7 cellular contexts compared by ENCODE assay signal in genomic region chr3:157572559-157573270, GRCh38.
DNase-seq lines count a peak whose midpoint lies in the region; ATAC-seq and TF ChIP-seq lines count a peak whose summit lies in the region.

No MANE protein-coding gene starts in this region.

- peak; percentile 33 for DNase-seq in DND-41
- peak; percentile 9 for DNase-seq in NCI-H524 treated with DMSO at 0.1 percent for 48 hours (lab: John Stamatoyannopoulos, UW)
- DNase-seq in T47D (ENCODE audit: low read depth in 1 of 2, low spot score in 1 of 2), result peak; percentile 16 to 77
- DNase-seq in left colon, result no peak
- DNase-seq in vagina (ENCODE audit: extremely low spot score in 2 of 2), result no peak

- H3K27ac ChIP-seq in DND-41 (ENCODE audit: low read length), result no peak overlapping the region
- no peak overlapping the region for H3K27ac ChIP-seq in vagina

- H3K4me1 ChIP-seq in DND-41 (ENCODE audit: insufficient read depth, low read length) (no peaks in the 10 kb centered on the region), vagina (peaks cover 4% of the 10 kb centered on the region)

- H3K36me3 ChIP-seq in DND-41 (ENCODE audit: insufficient read depth, low read length) (no peaks in the 10 kb centered on the region), vagina (no peaks in the 10 kb centered on the region)

- no peaks in the 10 kb centered on the region for H4K20me1 ChIP-seq in DND-41 (ENCODE audit: insufficient read depth, low read length)

- TF ChIP-seq POLR2A in vagina (IDR thresholded peaks at IDR 0.05), result no peak

- H3K79me2 ChIP-seq in DND-41 (ENCODE audit: insufficient read depth, low read length), result no peaks in the 10 kb centered on the region

- intact Hi-C loops in left colon (cut with DNase I, micrococcal nuclease) (loop anchor here in 1 of 2 donors (2.0 kb wide), 1 partner anchor 40 kb away; no protein-coding TSS in a partner anchor), vagina (cut with DNase I) (no loop called here)

- H2AFZ ChIP-seq in DND-41 (ENCODE audit: low read depth, low read length), result no peak overlapping the region

- ATAC-seq in DND-41 (ENCODE audit: insufficient read depth, low read depth) (peak; percentile 78; the same call in 2 of the 3 replicates), GM19395 (IDR thresholded peaks at IDR 0.05; ENCODE audit: unreplicated experiment) (peak; percentile 87), HG03520 (IDR thresholded peaks at IDR 0.05; ENCODE audit: unreplicated experiment) (peak; percentile 71), left colon (peak; percentile 64)

- H3K9me3 ChIP-seq in DND-41 (ENCODE audit: insufficient read depth, low read length, severe bottlenecking), result no peaks in the 10 kb centered on the region
- H3K9me3 ChIP-seq in vagina, result no peaks in the 10 kb centered on the region

- no peak overlapping the region for H3K9ac ChIP-seq in DND-41 (ENCODE audit: low read depth, low read length)

- no peak overlapping the region for H3K4me2 ChIP-seq in DND-41 (ENCODE audit: insufficient read depth, low read length)

- H3K4me3 ChIP-seq in DND-41 (ENCODE audit: low read depth in 1 of 2, low read length in 2 of 2) (no peak overlapping the region), vagina (no peak overlapping the region)

- TF ChIP-seq CTCF in DND-41 (IDR thresholded peaks at IDR 0.05; ENCODE audit: borderline replicate concordance, extremely low read depth, low read length, poor library complexity, severe bottlenecking) (peak; percentile 79), vagina (IDR thresholded peaks at IDR 0.05) (peak in 2 of 3 experiments; percentile 33 to 36)

- in situ Hi-C loops in T47D (cut with HindIII; ENCODE audit: low pct_unique_long_range_greater_than_20kb, low sequenced_read_pairs), result no loop called here

- H3K27me3 ChIP-seq in DND-41 (ENCODE audit: insufficient read depth, low read length, poor library complexity) (no peaks in the 10 kb centered on the region), vagina (no peaks in the 10 kb centered on the region)

Comparison
In these comparisons a context has a peak if more than half of its experiments do, and no peak if none do; other contexts are left out.
1. DNase-seq: peak in DND-41 (single experiment), NCI-H524 treated with DMSO at 0.1 percent for 48 hours (single experiment) and T47D (2 of 2); none in left colon (0 of 2) and vagina (0 of 2).
2. Peak in every context shown above with its lines, with median percentiles within 50 percentile points of each other: ATAC-seq.